11 cellular contexts compared by ENCODE assay signal in the genomic region with DNA sequence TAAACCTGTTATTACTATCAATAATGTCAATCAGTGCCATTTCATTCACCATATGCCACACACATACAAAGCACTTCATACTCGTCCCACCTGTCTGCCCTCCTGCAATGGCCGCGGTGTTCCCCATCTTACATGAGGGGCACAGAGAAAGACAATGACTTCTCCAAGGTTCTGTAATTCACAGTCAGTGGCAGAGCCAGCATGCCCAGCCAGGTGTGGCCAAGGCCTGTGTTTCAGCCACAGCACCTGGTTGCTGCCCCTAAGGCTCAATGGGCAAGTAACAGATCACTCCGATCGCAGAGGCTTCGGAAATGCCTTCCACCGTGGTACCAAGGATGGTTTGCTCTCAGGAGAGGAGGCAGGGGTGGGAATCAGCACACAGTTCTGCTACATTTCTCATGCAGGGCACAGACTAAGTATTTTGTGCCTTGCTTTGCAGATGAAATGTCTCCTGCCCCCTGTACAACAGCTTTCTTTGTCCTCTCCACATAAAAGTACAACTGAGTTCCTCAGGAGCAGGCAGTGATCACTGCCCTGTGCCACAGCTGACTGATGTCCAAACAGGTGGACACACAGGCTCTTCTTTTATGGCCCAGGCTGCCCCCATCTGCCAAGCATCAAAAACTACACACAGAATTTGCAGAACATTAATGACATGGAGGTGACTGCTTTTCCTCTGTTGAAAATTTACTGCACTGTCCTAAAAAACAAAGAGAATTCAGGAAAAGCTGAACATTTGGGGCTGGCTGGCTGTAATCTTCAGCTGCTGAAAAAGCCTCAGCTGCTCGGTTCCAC. TPM values are rescaled to one million over a fixed set of nuclear protein-coding genes. Genes with fewer than 3 reads are reported as not detected.
DNase-seq lines count a peak whose midpoint lies in the region; ATAC-seq and TF ChIP-seq lines count a peak whose summit lies in the region.
"Had no signal": no experiment of that assay in that cellular context is flagged by ENCODE, and none has a peak within 500 bp of the region (broad histone marks: within the 10 kb centered on the region; RNA-seq: fewer than 3 reads in every experiment).

No MANE protein-coding gene starts in this region.

- intact Hi-C loops in Calu3 (cut with micrococcal nuclease; ENCODE audit: unreplicated experiment) (loop anchor here (10.0 kb wide), 1 partner anchor 124 kb away; no protein-coding TSS in a partner anchor), Panc1 (cut with micrococcal nuclease; ENCODE audit: unreplicated experiment) (no loop called here)

- peak overlapping the region; percentile 87 for H3K27ac ChIP-seq in Panc1 (ENCODE audit: low read length)
- peak overlapping the region; percentile 22 to 88 for H3K27ac ChIP-seq in esophagus (ENCODE audit: low read depth in 2 of 2, low read length in 1 of 2)
- H3K27ac ChIP-seq in mucosa of rectum (ENCODE audit: low read depth in 2 of 2, low read length in 2 of 2) = peak overlapping the region; percentile 41 to 80

- H3K27me3 Mint-ChIP-seq in Calu3 (ENCODE audit: unreplicated experiment) = no peaks in the 10 kb centered on the region

- H3K9ac ChIP-seq in mucosa of rectum (ENCODE audit: low read depth in 1 of 2, low read length in 2 of 2) = peak overlapping the region in 1 of 2 donors; percentile 20

- no peak for DNase-seq in Calu3
- DNase-seq in Panc1 (ENCODE audit: low read depth, low spot score) = no peak
- no peak for DNase-seq in activated CD8-positive, alpha-beta memory T cell treated with anti-CD3 and anti-CD28 coated beads, Interleukin-2, amount 50 U/mL, for 48 hours
- no peak for DNase-seq in SIG-M5 treated with dmso at 0.1 percent for 504 hours (lab: John Stamatoyannopoulos, UW; ENCODE audit: unreplicated experiment)
- no peak for DNase-seq in mesenteric fat pad (ENCODE audit: low spot score)
- DNase-seq in AML-193 (lab: John Stamatoyannopoulos, UW) = no peak
- DNase-seq: activated CD4-positive, alpha-beta T cell treated with anti-CD3 and anti-CD28 coated beads for 1 hour; DND-41; naive thymus-derived CD8-positive, alpha-beta T cell had no signal

- TF ChIP-seq CTCF in Calu3 (IDR thresholded peaks at IDR 0.05; ENCODE audit: unreplicated experiment) (no peak), Panc1 (IDR thresholded peaks at IDR 0.05) (no peak)

- no peaks in the 10 kb centered on the region for H3K27me3 ChIP-seq in Panc1 (ENCODE audit: control insufficient read depth, insufficient read depth, low read length)
- no peaks in the 10 kb centered on the region for H3K27me3 ChIP-seq in esophagus (ENCODE audit: control insufficient read depth in 1 of 2, insufficient read depth in 2 of 2, low read length in 2 of 2)
- H3K27me3 ChIP-seq in mucosa of rectum (ENCODE audit: control insufficient read depth in 2 of 2, insufficient read depth in 2 of 2, low read length in 2 of 2) = no peaks in the 10 kb centered on the region

- 59 to 67% methylated on average over 8 of the region's 8 CpGs for WGBS in esophagus, 2 donors

- CTCF ChIA-PET in Calu3 (lab: Charles Lee) (interaction anchor here (1.0 kb wide), 1 partner anchor 9 kb away, joined by 3 read pairs; no protein-coding TSS in a partner anchor), Panc1 (lab: Charles Lee) (no interaction called here)

- POLR2A ChIA-PET in Panc1 (lab: Charles Lee) = no interaction called here

- H3K4me3 ChIP-seq in Panc1 (ENCODE audit: low read depth in 2 of 2, low read length in 2 of 2) (no peak overlapping the region; a peak in 1 of 4 replicates), esophagus (ENCODE audit: low read depth in 1 of 2, low read length in 2 of 2) (no peak overlapping the region), mucosa of rectum (ENCODE audit: low read length in 2 of 2) (no peak overlapping the region)

- H3K4me3 Mint-ChIP-seq in Calu3 (ENCODE audit: low read depth, unreplicated experiment) = peak overlapping the region; percentile 47

- H3K4me1 ChIP-seq in Panc1 (ENCODE audit: control insufficient read depth, insufficient read depth, low read length) (peaks cover 89% of the 10 kb centered on the region), esophagus (ENCODE audit: control insufficient read depth in 2 of 2, insufficient read depth in 2 of 2, low read length in 1 of 2) (peaks cover 2 to 11% of the 10 kb centered on the region in 2 donors), mucosa of rectum (ENCODE audit: control insufficient read depth in 2 of 2, insufficient read depth in 2 of 2, low read length in 2 of 2) (peaks cover 16 to 21% of the 10 kb centered on the region in 2 donors)

- in situ Hi-C loops in Panc1 (cut with HindIII; ENCODE audit: low pct_unique_long_range_greater_than_20kb, low sequenced_read_pairs) = no loop called here

- BruUV-seq in Calu3 (replicated peaks; lab: Mats Ljungman, UMichigan) (no TSS peak), Panc1 (replicated peaks; lab: Mats Ljungman, UMichigan) (no TSS peak)

- H3K36me3 ChIP-seq in Panc1 (ENCODE audit: control insufficient read depth, insufficient read depth, low read length) (0 out of 2 replicates have a peak, but pooled peaks cover 3% of the 10 kb centered on the region), esophagus (ENCODE audit: control insufficient read depth in 2 of 2, insufficient read depth in 2 of 2, low read length in 1 of 2) (no peaks in the 10 kb centered on the region), mucosa of rectum (ENCODE audit: control insufficient read depth in 2 of 2, insufficient read depth in 2 of 2, low read length in 2 of 2) (no peaks in the 10 kb centered on the region)

- no peaks in the 10 kb centered on the region for H3K9me3 ChIP-seq in Panc1 (ENCODE audit: control insufficient read depth, insufficient read depth, low read depth, low read length)
- H3K9me3 ChIP-seq in esophagus (ENCODE audit: control insufficient read depth in 2 of 2, insufficient read depth in 1 of 2, low read depth in 1 of 2, low read length in 1 of 2) = no peaks in the 10 kb centered on the region
- no peaks in the 10 kb centered on the region for H3K9me3 ChIP-seq in mucosa of rectum (ENCODE audit: control insufficient read depth in 2 of 2, low read length in 2 of 2)

- ATAC-seq in Panc1 = 0 out of 2 replicates have a peak, but pooled peaks have one; percentile 19

- H3K9me3 Mint-ChIP-seq in Calu3 (ENCODE audit: low read depth, unreplicated experiment) = no peaks in the 10 kb centered on the region

- peak overlapping the region; percentile 2 for H3K27ac Mint-ChIP-seq in Calu3 (ENCODE audit: unreplicated experiment)

- H3K36me3 Mint-ChIP-seq in Calu3 (ENCODE audit: insufficient read depth, unreplicated experiment) = peaks cover 5% of the 10 kb centered on the region

- H3K4me1 Mint-ChIP-seq in Calu3 (ENCODE audit: low read depth, unreplicated experiment) = peaks cover 41% of the 10 kb centered on the region

RNA-seq across cellular contexts. Expression of gene AFAP1, which starts 10.8 kb away (rescaled TPM):
- 37.9 and 40.1 TPM in 2 replicates for total RNA-seq in Calu3 (2022)
- 94.7 TPM for total RNA-seq in Panc1 (2021; ENCODE audit: unreplicated experiment)
- 90.7 TPM for polyA plus RNA-seq in Panc1 (2012; ENCODE audit: insufficient read length)
- polyA plus RNA-seq in esophagus = 1 to 10 TPM; 2.0 to 4.0 TPM
- total RNA-seq in mesenteric fat pad = 33.9 TPM
